Comparison of ENCODE assay signal across 18 cellular contexts in the genomic region with DNA sequence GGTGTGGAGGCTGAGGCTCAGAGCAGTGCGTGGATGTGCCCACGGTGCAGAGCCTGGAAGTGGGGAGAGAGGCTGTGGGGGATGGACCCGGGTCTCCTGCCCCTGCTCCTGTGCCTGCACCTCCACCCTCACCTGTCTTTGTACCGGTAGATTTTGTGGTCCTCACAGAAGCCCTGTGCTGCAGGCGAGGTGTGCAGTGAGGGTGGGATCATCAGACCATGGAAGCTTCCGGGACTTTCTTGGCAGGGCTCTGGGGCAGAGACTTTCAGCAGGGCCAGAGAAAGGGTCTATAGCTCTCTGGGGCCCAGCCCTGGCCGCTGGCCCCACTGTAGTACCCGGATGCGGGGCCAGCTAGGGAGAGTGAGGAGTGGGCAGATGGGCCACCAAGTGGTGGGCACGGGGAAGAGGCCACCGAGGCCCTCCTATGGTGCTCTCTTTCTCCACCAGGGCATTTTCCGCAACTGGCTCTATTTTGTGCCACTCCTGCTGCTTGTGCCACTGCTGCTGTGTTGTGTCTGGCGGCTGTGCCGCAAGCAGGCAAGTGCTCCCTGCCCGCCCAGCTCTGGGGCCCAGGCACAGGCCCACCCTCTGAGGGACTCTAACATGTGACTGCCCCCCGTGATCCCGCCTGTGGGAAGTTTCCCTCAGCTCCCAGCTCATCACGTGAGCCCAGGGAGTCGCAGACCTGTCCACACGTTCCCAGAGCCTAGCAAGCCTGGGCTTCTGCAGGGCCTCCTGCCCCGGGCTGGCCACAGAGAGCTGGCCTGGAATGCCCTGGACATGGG. TPM values are rescaled to one million over a fixed set of nuclear protein-coding genes. Genes with fewer than 3 reads are reported as not detected.
DNase-seq lines count a peak whose midpoint lies in the region; ATAC-seq and TF ChIP-seq lines count a peak whose summit lies in the region.
"Had no signal": no experiment of that assay in that cellular context is flagged by ENCODE, and none has a peak within 500 bp of the region (broad histone marks: within the 10 kb centered on the region; RNA-seq: fewer than 3 reads in every experiment).

No MANE protein-coding gene starts in this region.

- intact Hi-C loops in colonic mucosa (cut with DNase I), result no loop called here

- peak overlapping the region in 8 of 11 experiments; percentile 34 to 64 (median 50); a peak in 14 of 22 replicates for H3K4me2 ChIP-seq in BLaER1 treated with 17β-estradiol and CSF1 and Interleukin-3, amounts not matched to agents 10 nM and 100 nM
- no peak overlapping the region for H3K4me2 ChIP-seq in trophoblast cell (ENCODE audit: low read length)

- no peak overlapping the region for H2BK5ac ChIP-seq in trophoblast cell (ENCODE audit: low read depth, low read length, poor library complexity)

- H2BK120ac ChIP-seq in trophoblast cell (ENCODE audit: insufficient read depth, low read length, poor library complexity), result peak overlapping the region; percentile 8

- no peaks in the 10 kb centered on the region for H3K9me3 ChIP-seq in BLaER1 treated with 17β-estradiol and CSF1 and Interleukin-3, amounts not matched to agents 10 nM and 100 nM (replicated peaks in 1 of 11)
- H3K9me3 ChIP-seq in trophoblast cell (ENCODE audit: insufficient read depth, low read depth, low read length) (no peaks in the 10 kb centered on the region), colonic mucosa (no peaks in the 10 kb centered on the region)
- H3K9me3 ChIP-seq: MG63, SJCRH30 had no signal

- peak overlapping the region in 2 of 11 experiments; percentile 18 to 28; a peak in 2 of 22 replicates for H3K27ac ChIP-seq in BLaER1 treated with 17β-estradiol and CSF1 and Interleukin-3, amounts not matched to agents 10 nM and 100 nM
- no peak overlapping the region for H3K27ac ChIP-seq in coronary artery
- H3K27ac ChIP-seq in trophoblast cell (ENCODE audit: low read depth, low read length), result no peak overlapping the region
- no peak overlapping the region for H3K27ac ChIP-seq in colonic mucosa
- H3K27ac ChIP-seq: SJCRH30 had no signal

- ATAC-seq in HG02870 (IDR thresholded peaks at IDR 0.05; ENCODE audit: unreplicated experiment), result no peak

- peak; percentile 59 for DNase-seq in coronary artery (ENCODE audit: low spot score)
- peak; percentile 53 for DNase-seq in islet precursor cell
- DNase-seq in trophoblast cell, result no peak
- DNase-seq in stimulated activated CD4-positive, alpha-beta T cell treated with anti-CD3 and anti-CD28 coated beads, Interleukin-2, amount 100 ng/mL, for 48 hours, result no peak
- no peak for DNase-seq in colonic mucosa
- no peak for DNase-seq in AML-193 (lab: John Stamatoyannopoulos, UW)
- DNase-seq: CD4-positive, alpha-beta memory T cell; DND-41; GDM1; GOT3; MG63; NCI-H1092 treated with DMSO at 0.1 percent for 48 hours; NCI-H187; NCI-H446; NCI-H82; SJCRH30 had no signal

- peak overlapping the region; percentile 9 for H3K18ac ChIP-seq in trophoblast cell (ENCODE audit: low read length)

- TF ChIP-seq CTCF in coronary artery (IDR thresholded peaks at IDR 0.05), result no peak
- TF ChIP-seq CTCF in colonic mucosa (IDR thresholded peaks at IDR 0.05), result no peak

- H3K27me3 ChIP-seq in BLaER1 treated with 17β-estradiol and CSF1 and Interleukin-3, amounts not matched to agents 10 nM and 100 nM, result no peaks in the 10 kb centered on the region
- H3K27me3 ChIP-seq in trophoblast cell (ENCODE audit: insufficient read depth, low read length) (no peaks in the 10 kb centered on the region), colonic mucosa (no peaks in the 10 kb centered on the region)
- H3K27me3 ChIP-seq: MG63, SJCRH30 had no signal

- H3K4me1 ChIP-seq in BLaER1 treated with 17β-estradiol and CSF1 and Interleukin-3, amounts not matched to agents 10 nM and 100 nM, result peaks cover 0 to 12% (median 9%) of the 10 kb centered on the region in 10 experiments; a peak in 14 of 20 replicates
- H3K4me1 ChIP-seq in trophoblast cell (ENCODE audit: control insufficient read depth in 1 of 2, insufficient read depth in 2 of 2, low read length in 2 of 2), result peaks cover 11 to 18% of the 10 kb centered on the region in 2 experiments
- H3K4me1 ChIP-seq in colonic mucosa, result no peaks in the 10 kb centered on the region
- H3K4me1 ChIP-seq: SJCRH30 had no signal

- H2AK5ac ChIP-seq in trophoblast cell (ENCODE audit: low read length), result peak overlapping the region; percentile 27

- H3K9ac ChIP-seq in BLaER1 treated with 17β-estradiol and CSF1 and Interleukin-3, amounts not matched to agents 10 nM and 100 nM, result peak overlapping the region in 2 of 11 experiments; percentile 28 to 52; a peak in 1 of 22 replicates
- H3K9ac ChIP-seq in trophoblast cell (ENCODE audit: low read length) (no peak overlapping the region), colonic mucosa (ENCODE audit: low read depth in 2 of 2, low read length in 2 of 2) (no peak overlapping the region)

- H3K79me2 ChIP-seq in trophoblast cell (ENCODE audit: control insufficient read depth, insufficient read depth, low read length, poor library complexity), result peaks cover 3% of the 10 kb centered on the region

- no peaks in the 10 kb centered on the region for H3K36me3 ChIP-seq in BLaER1 treated with 17β-estradiol and CSF1 and Interleukin-3, amounts not matched to agents 10 nM and 100 nM
- H3K36me3 ChIP-seq in trophoblast cell (ENCODE audit: control insufficient read depth in 1 of 2, insufficient read depth in 2 of 2, low read length in 2 of 2), result no peaks in the 10 kb centered on the region
- no peaks in the 10 kb centered on the region for H3K36me3 ChIP-seq in colonic mucosa
- H3K36me3 ChIP-seq: MG63, SJCRH30 had no signal

- no peaks in the 10 kb centered on the region for H4K20me1 ChIP-seq in BLaER1 treated with 17β-estradiol and CSF1 and Interleukin-3, amounts not matched to agents 10 nM and 100 nM

- peak overlapping the region; percentile 6 for H4K8ac ChIP-seq in trophoblast cell (ENCODE audit: low read depth, low read length)

- H2BK12ac ChIP-seq in trophoblast cell (ENCODE audit: low read length), result peak overlapping the region; percentile 14

- no peak overlapping the region for H2AFZ ChIP-seq in trophoblast cell (ENCODE audit: insufficient read depth, low read length, poor library complexity)

- peaks cover 10% of the 10 kb centered on the region for H3K79me1 ChIP-seq in trophoblast cell (ENCODE audit: low read length)

- no peak overlapping the region for H3K4me3 ChIP-seq in BLaER1 treated with 17β-estradiol and CSF1 and Interleukin-3, amounts not matched to agents 10 nM and 100 nM
- H3K4me3 ChIP-seq in coronary artery, result no peak overlapping the region
- no peak overlapping the region for H3K4me3 ChIP-seq in trophoblast cell (ENCODE audit: low read depth, low read length)
- H3K4me3 ChIP-seq in colonic mucosa, result no peak overlapping the region
- H3K4me3 ChIP-seq: MG63, SJCRH30 had no signal

- H4K12ac ChIP-seq in trophoblast cell (ENCODE audit: low read depth, low read length), result no peak overlapping the region

- peak overlapping the region; percentile 16 for H3K14ac ChIP-seq in trophoblast cell (ENCODE audit: low read length)

- peak overlapping the region; percentile 3 for H4K91ac ChIP-seq in trophoblast cell (ENCODE audit: low read depth, low read length)

- H3K4ac ChIP-seq in trophoblast cell (ENCODE audit: low read depth, low read length), result no peak overlapping the region

- WGBS in trophoblast cell (ENCODE audit: extremely low coverage, insufficient coverage, insufficient read length), result no CpG with 5 or more reads among the region's 21 CpGs

- H3K23ac ChIP-seq in trophoblast cell (ENCODE audit: low read length), result no peak overlapping the region

RNA-seq across cellular contexts. Expression of a gene that starts 22.1 kb away (rescaled TPM):
- 0.03 and 0.12 TPM in 2 replicates for polyA plus RNA-seq in trophoblast cell (2013)
- total RNA-seq in colonic mucosa, result not detected
- total RNA-seq: CD4-positive, alpha-beta memory T cell; SJCRH30 had no signal
- polyA plus RNA-seq: CD4-positive, alpha-beta memory T cell had no signal

Comparison
In these comparisons a context has a peak if more than half of its experiments do, and no peak if none do; other contexts are left out.
1. DNase-seq: peak in coronary artery (single experiment) and islet precursor cell (single experiment); none in trophoblast cell (0 of 2), stimulated activated CD4-positive, alpha-beta T cell treated with anti-CD3 and anti-CD28 coated beads, Interleukin-2, amount 100 ng/mL, for 48 hours (0 of 2), colonic mucosa (single experiment) and AML-193 (0 of 2).